Comparison of ENCODE assay signal across 17 cellular contexts in the genomic region with DNA sequence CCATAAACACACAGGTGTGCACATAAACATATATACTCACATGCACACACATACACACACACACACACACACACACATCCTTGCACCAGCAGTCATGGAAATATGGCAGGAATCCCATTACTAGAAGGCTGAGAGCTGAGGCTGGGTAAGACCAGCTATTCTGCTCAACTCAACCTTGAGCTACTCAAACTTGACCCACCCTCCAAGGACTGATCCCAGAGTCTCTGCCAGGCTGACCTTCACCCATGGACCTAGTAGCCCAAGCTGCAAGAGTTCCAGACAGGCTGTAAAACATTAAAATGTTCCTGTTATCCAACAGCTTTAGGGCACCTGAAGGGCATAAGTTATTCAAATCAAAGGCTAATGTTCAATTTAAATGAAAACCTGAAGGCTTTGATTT.
DNase-seq lines count a peak whose midpoint lies in the region; ATAC-seq, FAIRE-seq and TF ChIP-seq lines count a peak whose summit lies in the region.
"Had no signal": no experiment of that assay in that cellular context is flagged by ENCODE, and none has a peak within 500 bp of the region (broad histone marks: within the 10 kb centered on the region; RNA-seq: fewer than 3 reads in every experiment).

No MANE protein-coding gene starts in this region.

- H4K20me1 ChIP-seq in GM12878 (ENCODE audit: control insufficient read depth, insufficient read depth) = no peaks in the 10 kb centered on the region

- peak; percentile 47 for FAIRE-seq in GM12878 (lab: Jason Lieb, UNC)
- no peak for FAIRE-seq in pancreas (lab: Jason Lieb, UNC)
- FAIRE-seq: A549, GM19239, H54 had no signal

- no peaks in the 10 kb centered on the region for H3K79me2 ChIP-seq in GM12878 (ENCODE audit: control insufficient read depth, insufficient read depth, low read length)

- H3K27ac ChIP-seq in HEK293 (ENCODE audit: extremely low read depth, low read depth, low read length) = no peak overlapping the region
- H3K27ac ChIP-seq in GM12878 (ENCODE audit: control insufficient read depth, insufficient read depth) = no peak overlapping the region
- H3K27ac ChIP-seq in pancreas = no peak overlapping the region
- H3K27ac ChIP-seq: A549, C4-2B had no signal

- H2AFZ ChIP-seq in GM12878 (ENCODE audit: control insufficient read depth, low read depth, low read length) = no peak overlapping the region

- TF ChIP-seq CTCF in HEK293 (tag by site-specific recombination; IDR thresholded peaks at IDR 0.05) = no peak
- no peak for TF ChIP-seq CTCF in GM12878 (IDR thresholded peaks at IDR 0.05 in 2 of 3, conservative IDR thresholded peaks at IDR 0.05 in 1 of 3; ENCODE audit: control insufficient read depth in 2 of 3, extremely low read depth in 1 of 3, insufficient read depth in 1 of 3, low read depth in 3 of 3, low read length in 3 of 3)
- no peak for TF ChIP-seq CTCF in pancreas (IDR thresholded peaks at IDR 0.05)
- no peak for TF ChIP-seq CTCF in BE2C (IDR thresholded peaks at IDR 0.05; ENCODE audit: low read depth, low read length)

- no peak overlapping the region for H3K4me2 ChIP-seq in GM12878 (ENCODE audit: control insufficient read depth, insufficient read depth)
- H3K4me2 ChIP-seq: A549 had no signal

- H3K27me3 ChIP-seq in GM12878 (replicated peaks in 1 of 2; ENCODE audit: control insufficient read depth in 2 of 2, insufficient read depth in 2 of 2, low read length in 1 of 2) (peaks cover 0 to 3% of the 10 kb centered on the region in 2 experiments; a peak in 2 of 4 replicates), pancreas (no peaks in the 10 kb centered on the region), BE2C (0 out of 2 replicates have a peak, but pooled peaks cover 3% of the 10 kb centered on the region)

- POLR2A ChIA-PET in HEK293 (lab: Yijun Ruan, JAX) (no interaction called here), GM12878 (lab: Charles Lee) (no interaction called here)

- H3K9ac ChIP-seq in GM12878 (ENCODE audit: control insufficient read depth, insufficient read depth, low read length) = no peak overlapping the region

- SMC1A ChIA-PET in GM12878 (lab: Charles Lee; ENCODE audit: uncharacterized antibody, unreplicated experiment) = interaction anchor here (0.6 to 8.1 kb wide), 11 partner anchors 8 to 633 kb away, joined by 3 to 52 read pairs (median 3); no protein-coding TSS in a partner anchor

- CTCF ChIA-PET in HEK293 (lab: Yijun Ruan, JAX) = interaction anchor here (0.7 to 8.1 kb wide), 19 partner anchors 8 to 765 kb away, joined by 3 to 115 read pairs (median 4); no protein-coding TSS in a partner anchor
- CTCF ChIA-PET in GM12878 (lab: Yijun Ruan, JAX) = interaction anchor here (0.6 to 6.1 kb wide), 26 partner anchors 8 to 627 kb away, joined by 3 to 91 read pairs (median 4); a partner anchor contains a TSS

- intact Hi-C loops in GM12878 (cut with micrococcal nuclease; ENCODE audit: unreplicated experiment) = loop anchor here (5.0 kb wide), 2 partner anchors 131 to 776 kb away; no protein-coding TSS in a partner anchor
- intact Hi-C loops in pancreas (cut with DNase I) = loop anchor here in 2 of 3 donors (5.0 to 10.0 kb wide), 3 partner anchors 129 to 281 kb away; no protein-coding TSS in a partner anchor

- BruUV-seq in GM12878 (replicated peaks; lab: Mats Ljungman, UMichigan) = no TSS peak

- RAD21 ChIA-PET in GM12878 (lab: Charles Lee; ENCODE audit: unreplicated experiment) = interaction anchor here (0.5 to 2.8 kb wide), 8 partner anchors 11 to 419 kb away, joined by 3 to 7 read pairs (median 6); no protein-coding TSS in a partner anchor

- no peak for TF ChIP-seq POLR2A in GM12878 (IDR thresholded peaks at IDR 0.05; ENCODE audit: low read depth, low read length)

- H3K9me3 ChIP-seq in HEK293 (ENCODE audit: control insufficient read depth, insufficient read depth, low read depth, low read length) (no peaks in the 10 kb centered on the region), GM12878 (replicated peaks; ENCODE audit: control insufficient read depth, insufficient read depth, low read length) (no peaks in the 10 kb centered on the region), pancreas (no peaks in the 10 kb centered on the region), BE2C (no peaks in the 10 kb centered on the region)
- H3K9me3 ChIP-seq: A549, Caco-2, HAP-1 had no signal

- no peak overlapping the region for H3K4me3 ChIP-seq in HEK293 (ENCODE audit: low read depth, low read length)
- no peak overlapping the region for H3K4me3 ChIP-seq in GM12878
- H3K4me3 ChIP-seq in pancreas = no peak overlapping the region
- no peak overlapping the region for H3K4me3 ChIP-seq in BE2C (ENCODE audit: low read depth, low read length)
- H3K4me3 ChIP-seq: A549, HAP-1 had no signal

- H3K36me3 ChIP-seq in HEK293 (ENCODE audit: control insufficient read depth in 2 of 2, insufficient read depth in 1 of 2, low read length in 2 of 2) (no peaks in the 10 kb centered on the region), GM12878 (ENCODE audit: control insufficient read depth in 2 of 2, insufficient read depth in 2 of 2, low read length in 1 of 2) (no peaks in the 10 kb centered on the region), pancreas (no peaks in the 10 kb centered on the region), BE2C (no peaks in the 10 kb centered on the region)
- H3K36me3 ChIP-seq: HAP-1 had no signal

- TF ChIP-seq RAD21 in GM12878 (IDR thresholded peaks at IDR 0.05; ENCODE audit: insufficient read depth, low read depth, low read length) = no peak

- no peak for ATAC-seq in GM12878
- ATAC-seq in pancreas = peak in 3 of 4 donors; percentile 35 to 83 (median 64)
- ATAC-seq in GM19397 (IDR thresholded peaks at IDR 0.05; ENCODE audit: unreplicated experiment) = no peak

- DNase-seq in GM12878 (ENCODE audit: low read depth, low spot score) (no peak), pancreas (peak in 1 of 6 donors; percentile 25), BE2C (no peak), NCI-H2081 (lab: John Stamatoyannopoulos, UW) (no peak)
- DNase-seq: 8988T; ACHN; CD4-positive, CD25-positive, alpha-beta regulatory T cell; CD8-positive, alpha-beta T cell; DND-41 had no signal

- in situ Hi-C loops in GM12878 (cut with MboI) = loop anchor here (10.0 kb wide), 1 partner anchor 629 kb away; no protein-coding TSS in a partner anchor

- TF ChIP-seq EP300 in GM12878 (IDR thresholded peaks at IDR 0.05; ENCODE audit: borderline replicate concordance in 1 of 2, control insufficient read depth in 1 of 2, low read depth in 2 of 2, low read length in 2 of 2) = no peak

- H3K4me1 ChIP-seq in HEK293 (ENCODE audit: control insufficient read depth, insufficient read depth, low read length) (no peaks in the 10 kb centered on the region), GM12878 (ENCODE audit: control insufficient read depth, insufficient read depth, low read length) (no peaks in the 10 kb centered on the region), pancreas (peaks cover 4 to 6% (median 4%) of the 10 kb centered on the region in 3 donors), BE2C (no peaks in the 10 kb centered on the region)
- H3K4me1 ChIP-seq: A549, Caco-2, HAP-1 had no signal

TF ChIP-seq in HEK293, 187 proteins besides CTCF, POLR2A, EP300 and RAD21:
- TF ChIP-seq, protein P1, sequence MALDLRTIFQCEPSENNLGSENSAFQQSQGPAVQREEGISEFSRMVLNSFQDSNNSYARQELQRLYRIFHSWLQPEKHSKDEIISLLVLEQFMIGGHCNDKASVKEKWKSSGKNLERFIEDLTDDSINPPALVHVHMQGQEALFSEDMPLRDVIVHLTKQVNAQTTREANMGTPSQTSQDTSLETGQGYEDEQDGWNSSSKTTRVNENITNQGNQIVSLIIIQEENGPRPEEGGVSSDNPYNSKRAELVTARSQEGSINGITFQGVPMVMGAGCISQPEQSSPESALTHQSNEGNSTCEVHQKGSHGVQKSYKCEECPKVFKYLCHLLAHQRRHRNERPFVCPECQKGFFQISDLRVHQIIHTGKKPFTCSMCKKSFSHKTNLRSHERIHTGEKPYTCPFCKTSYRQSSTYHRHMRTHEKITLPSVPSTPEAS (tag by site-specific recombination; IDR thresholded peaks at IDR 0.05) = peak; percentile 83
- TF ChIP-seq ZNF37A (tag by site-specific recombination; IDR thresholded peaks at IDR 0.05) = no peak

TF ChIP-seq in GM12878, 131 proteins besides CTCF, POLR2A, EP300 and RAD21 (continues in another document):
- no peak for TF ChIP-seq BHLHE40 (IDR thresholded peaks at IDR 0.05; ENCODE audit: borderline replicate concordance in 1 of 2, low read depth in 2 of 2, low read length in 1 of 2)
- TF ChIP-seq, protein P2, sequence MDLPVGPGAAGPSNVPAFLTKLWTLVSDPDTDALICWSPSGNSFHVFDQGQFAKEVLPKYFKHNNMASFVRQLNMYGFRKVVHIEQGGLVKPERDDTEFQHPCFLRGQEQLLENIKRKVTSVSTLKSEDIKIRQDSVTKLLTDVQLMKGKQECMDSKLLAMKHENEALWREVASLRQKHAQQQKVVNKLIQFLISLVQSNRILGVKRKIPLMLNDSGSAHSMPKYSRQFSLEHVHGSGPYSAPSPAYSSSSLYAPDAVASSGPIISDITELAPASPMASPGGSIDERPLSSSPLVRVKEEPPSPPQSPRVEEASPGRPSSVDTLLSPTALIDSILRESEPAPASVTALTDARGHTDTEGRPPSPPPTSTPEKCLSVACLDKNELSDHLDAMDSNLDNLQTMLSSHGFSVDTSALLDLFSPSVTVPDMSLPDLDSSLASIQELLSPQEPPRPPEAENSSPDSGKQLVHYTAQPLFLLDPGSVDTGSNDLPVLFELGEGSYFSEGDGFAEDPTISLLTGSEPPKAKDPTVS (IDR thresholded peaks at IDR 0.05; ENCODE audit: low read depth, low read length) = no peak
- no peak for TF ChIP-seq NRF1 (conservative IDR thresholded peaks at IDR 0.05; ENCODE audit: low read depth, low read length)
- no peak for TF ChIP-seq SUPT20H (IDR thresholded peaks at IDR 0.05; ENCODE audit: borderline replicate concordance, control insufficient read depth, low read depth, low read length)
- TF ChIP-seq SPI1 (IDR thresholded peaks at IDR 0.05; ENCODE audit: borderline replicate concordance, insufficient read depth, low read depth, low read length) = no peak
- no peak for TF ChIP-seq JUNB (IDR thresholded peaks at IDR 0.05)
- TF ChIP-seq CBFB (IDR thresholded peaks at IDR 0.05; ENCODE audit: low read depth) = no peak
- TF ChIP-seq STAT3 (IDR thresholded peaks at IDR 0.05; ENCODE audit: low read depth, low read length) = no peak
- no peak for TF ChIP-seq CEBPB (IDR thresholded peaks at IDR 0.05; ENCODE audit: borderline replicate concordance in 1 of 2, low read depth in 2 of 2, low read length in 2 of 2)
- TF ChIP-seq RAD51 (IDR thresholded peaks at IDR 0.05) = no peak
- TF ChIP-seq CBX5 (IDR thresholded peaks at IDR 0.05; ENCODE audit: low read depth) = no peak

Comparison
In these comparisons a context has a peak if more than half of its experiments do, and no peak if none do; other contexts are left out.
1. ATAC-seq: peak in pancreas (3 of 4); none in GM12878 (single experiment) and GM19397 (single experiment).